24 cellular contexts compared by ENCODE assay signal in genomic region chr17:39175695-39176093, GRCh38. TPM values are rescaled to one million over a fixed set of nuclear protein-coding genes. Genes with fewer than 3 reads are reported as not detected.
DNase-seq lines count a peak whose midpoint lies in the region; ATAC-seq and TF ChIP-seq lines count a peak whose summit lies in the region.
"Had no signal": no experiment of that assay in that cellular context is flagged by ENCODE, and none has a peak within 500 bp of the region (broad histone marks: within the 10 kb centered on the region; RNA-seq: fewer than 3 reads in every experiment).

No MANE protein-coding gene starts in this region.

- H3K36me3 Mint-ChIP-seq in WTC11 (peaks cover 4% of the 10 kb centered on the region; the same call in 1 of the 2 replicates), natural killer cell (no peaks in the 10 kb centered on the region), MCF 10A (ENCODE audit: insufficient read depth, unreplicated experiment) (peaks cover 27% of the 10 kb centered on the region)
- H3K36me3 Mint-ChIP-seq: activated naive CD8-positive, alpha-beta T cell had no signal

- H3K27ac ChIP-seq in gastrocnemius medialis: peak overlapping the region; percentile 66 to 81 (median 72)
- H3K27ac ChIP-seq: body of pancreas, hepatocyte, ovary, SJSA1, tibial nerve had no signal

- DNase-seq in ELR (ENCODE audit: low read depth) (peak; percentile 46), NOMO-1 (lab: John Stamatoyannopoulos, UW; ENCODE audit: unreplicated experiment in 2 of 2) (peak; percentile 91 to 97), WTC11 (ENCODE audit: low spot score) (no peak), gastrocnemius medialis (peak in 1 of 2 donors; percentile 70), natural killer cell (no peak), left ventricle myocardium superior (no peak), MCF 10A (ENCODE audit: unreplicated experiment) (no peak), NCI-H69 (lab: John Stamatoyannopoulos, UW) (no peak)
- DNase-seq: activated CD8-positive, alpha-beta memory T cell treated with anti-CD3 and anti-CD28 coated beads for 24 hours; body of pancreas; mammary epithelial cell; naive thymus-derived CD4-positive, alpha-beta T cell; NCI-H1417 treated with DMSO at 0.1 percent for 48 hours; NCI-H524 treated with DMSO at 0.1 percent for 48 hours; ovary; T-helper 2 cell had no signal

- no peaks in the 10 kb centered on the region for H3K9me3 ChIP-seq in gastrocnemius medialis
- H3K9me3 ChIP-seq: body of pancreas, ovary, SJSA1, tibial nerve had no signal

- no TSS peak for BruUV-seq in MCF 10A (replicated peaks; lab: Mats Ljungman, UMichigan)

- CTCF ChIA-PET in WTC11 (lab: Charles Lee): interaction anchor here (0.6 to 4.2 kb wide), 34 partner anchors 9 to 373 kb away, joined by 3 to 284 read pairs (median 10); partner anchors contain the start of genes ARL5C, CACNB1, FBXO47 and LASP1NB
- CTCF ChIA-PET in MCF 10A (lab: Yijun Ruan, JAX): interaction anchor here (0.6 to 6.6 kb wide), 12 partner anchors 11 to 439 kb away, joined by 3 to 44 read pairs (median 4); partner anchors contain the start of genes ARL5C and STAC2

- POLR2A ChIA-PET in WTC11 (lab: Charles Lee) (interaction anchor here (0.5 to 2.1 kb wide), 2 partner anchors 10 to 24 kb away, joined by 4 to 21 read pairs; partner anchors contain the start of genes ARL5C and RPL19), MCF 10A (lab: Yijun Ruan, JAX) (no interaction called here)

- H3K27ac Mint-ChIP-seq in WTC11: 0 out of 2 replicates have a peak overlapping the region, but pooled peaks have one; percentile 32
- H3K27ac Mint-ChIP-seq in natural killer cell: no peak overlapping the region
- H3K27ac Mint-ChIP-seq in MCF 10A (ENCODE audit: low read depth, unreplicated experiment): no peak overlapping the region
- H3K27ac Mint-ChIP-seq: activated naive CD8-positive, alpha-beta T cell; stimulated activated naive CD8-positive, alpha-beta T cell treated with anti-CD3 and anti-CD28 coated beads, Interleukin-15, Interleukin-2, amounts not matched to agents 100 ng/mL and 50 ng/mL, for 24 hours had no signal

- intact Hi-C loops in gastrocnemius medialis (cut with DNase I; ENCODE audit: low total_unique reads) (loop anchor here (1.0 kb wide), 1 partner anchor 11 kb away; no protein-coding TSS in a partner anchor), natural killer cell (cut with micrococcal nuclease) (loop anchor here (1.0 kb wide), 2 partner anchors 106 to 192 kb away; no protein-coding TSS in a partner anchor), left ventricle myocardium superior (cut with micrococcal nuclease) (no loop called here), MCF 10A (cut with micrococcal nuclease) (no loop called here)

- TF ChIP-seq CTCF in WTC11 (IDR thresholded peaks at IDR 0.05) (no peak), gastrocnemius medialis (IDR thresholded peaks at IDR 0.05 in 4 of 5, conservative IDR thresholded peaks at IDR 0.05 in 1 of 5) (no peak), natural killer cell (IDR thresholded peaks at IDR 0.05) (no peak), MCF 10A (IDR thresholded peaks at IDR 0.05; ENCODE audit: unreplicated experiment) (no peak)

- H3K27me3 ChIP-seq in gastrocnemius medialis: no peaks in the 10 kb centered on the region
- H3K27me3 ChIP-seq: body of pancreas, hepatocyte, ovary, SJSA1, tibial nerve had no signal

- ATAC-seq in WTC11: no peak
- ATAC-seq in gastrocnemius medialis: peak; percentile 58 to 78
- no peak for ATAC-seq in natural killer cell
- no peak for ATAC-seq in left ventricle myocardium superior

- H3K9me3 Mint-ChIP-seq in WTC11: no peaks in the 10 kb centered on the region
- H3K9me3 Mint-ChIP-seq in natural killer cell: no peaks in the 10 kb centered on the region
- H3K9me3 Mint-ChIP-seq in MCF 10A (ENCODE audit: unreplicated experiment): no peaks in the 10 kb centered on the region
- H3K9me3 Mint-ChIP-seq: naive thymus-derived CD4-positive, alpha-beta T cell; stimulated activated naive CD8-positive, alpha-beta T cell treated with anti-CD3 and anti-CD28 coated beads, Interleukin-15, Interleukin-2, amounts not matched to agents 100 ng/mL and 50 ng/mL, for 24 hours had no signal

- peaks cover 0 to 40% of the 10 kb centered on the region in 2 donors for H3K36me3 ChIP-seq in gastrocnemius medialis
- H3K36me3 ChIP-seq: ovary had no signal

- H3K4me1 Mint-ChIP-seq in WTC11: peaks cover 41% of the 10 kb centered on the region
- H3K4me1 Mint-ChIP-seq in natural killer cell: peaks cover 0 to 15% of the 10 kb centered on the region in 2 donors
- peaks cover 6% of the 10 kb centered on the region for H3K4me1 Mint-ChIP-seq in MCF 10A (ENCODE audit: insufficient read depth, unreplicated experiment)

- H3K27me3 Mint-ChIP-seq in WTC11 (ENCODE audit: low read depth) (peaks cover 8% of the 10 kb centered on the region), natural killer cell (ENCODE audit: low read depth in 2 of 2) (no peaks in the 10 kb centered on the region), MCF 10A (ENCODE audit: insufficient read depth, unreplicated experiment) (no peaks in the 10 kb centered on the region)
- H3K27me3 Mint-ChIP-seq: activated naive CD8-positive, alpha-beta T cell; naive thymus-derived CD4-positive, alpha-beta T cell; stimulated activated naive CD8-positive, alpha-beta T cell treated with anti-CD3 and anti-CD28 coated beads, Interleukin-15, Interleukin-2, amounts not matched to agents 100 ng/mL and 50 ng/mL, for 24 hours had no signal

- H3K4me1 ChIP-seq in gastrocnemius medialis: peaks cover 12 to 26% of the 10 kb centered on the region in 2 donors

- H3K4me3 ChIP-seq in gastrocnemius medialis: no peak overlapping the region
- H3K4me3 ChIP-seq: body of pancreas, hepatocyte, ovary, SJSA1, tibial nerve had no signal

- no peak for TF ChIP-seq POLR2A in gastrocnemius medialis (IDR thresholded peaks at IDR 0.05)

- in situ Hi-C loops in gastrocnemius medialis (cut with MboI; ENCODE audit: low sequenced_read_pairs in 4 of 4): no loop called here

- H3K4me3 Mint-ChIP-seq in WTC11: no peak overlapping the region
- no peak overlapping the region for H3K4me3 Mint-ChIP-seq in natural killer cell
- no peak overlapping the region for H3K4me3 Mint-ChIP-seq in MCF 10A (ENCODE audit: unreplicated experiment)
- H3K4me3 Mint-ChIP-seq: activated naive CD8-positive, alpha-beta T cell; naive thymus-derived CD4-positive, alpha-beta T cell; stimulated activated naive CD8-positive, alpha-beta T cell treated with anti-CD3 and anti-CD28 coated beads, Interleukin-15, Interleukin-2, amounts not matched to agents 100 ng/mL and 50 ng/mL, for 24 hours had no signal

TF ChIP-seq in WTC11, 78 proteins besides CTCF, POLR2A, EP300 and RAD21:
- TF ChIP-seq E2F4 (CRISPR knock-in tag; IDR thresholded peaks at IDR 0.05; ENCODE audit: borderline replicate concordance, low read depth) (no peak), TEAD1 (CRISPR knock-in tag; IDR thresholded peaks at IDR 0.05) (no peak), ZNF423 (CRISPR knock-in tag; IDR thresholded peaks at IDR 0.05) (no peak), ZMAT4 (CRISPR knock-in tag; IDR thresholded peaks at IDR 0.05) (no peak), E2F1 (CRISPR knock-in tag; IDR thresholded peaks at IDR 0.05) (no peak)

RNA-seq across cellular contexts. Expression of gene ARL5C, which starts 9.7 kb away (rescaled TPM):
- not detected in 3 replicates for total RNA-seq in WTC11 (2021)
- under 1 TPM in 2 of 4 donors, not detected in 2; 0.20 to 0.22 TPM for total RNA-seq in gastrocnemius medialis
- total RNA-seq in natural killer cell: under 1 TPM in 1 of 3 donors, not detected in 2; 0.33 TPM
- total RNA-seq in left ventricle myocardium superior: not detected
- total RNA-seq in MCF 10A (2022): not detected in 2 replicates
- total RNA-seq: G401, hepatocyte, kidney, mammary epithelial cell, ovary, sciatic nerve, SJSA1, tibial nerve had no signal

RNA-seq across cellular contexts. Expression of gene CACNB1, which starts 21.8 kb away (rescaled TPM):
- 11.2 to 17.0 TPM (median 11.9 TPM) in 3 replicates for total RNA-seq in WTC11 (2021)
- total RNA-seq in gastrocnemius medialis: 100 to 1,000 TPM; 236 to 432 (median 340) TPM
- 10 to 100 TPM; 23.7 to 28.5 (median 28.1) TPM for total RNA-seq in natural killer cell
- 5.7 TPM for total RNA-seq in left ventricle myocardium superior
- 6.6 and 7.7 TPM in 2 replicates for total RNA-seq in MCF 10A (2022)

RNA-seq across cellular contexts. Expression of gene PLXDC1, which starts 24.3 kb away (rescaled TPM):
- total RNA-seq in WTC11 (2021) (4.1 to 5.4 TPM (median 4.1 TPM) in 3 replicates), gastrocnemius medialis (1 to 10 TPM in 3 of 4 donors, under 1 TPM in 1; 0.49 to 4.5 (median 2.4) TPM), natural killer cell (10 to 100 TPM in 2 of 3 donors, 1 to 10 TPM in 1; 5.7 to 53.6 (median 15.9) TPM), left ventricle myocardium superior (15.8 TPM), MCF 10A (2022) (0.22 and 0.61 TPM in 2 replicates)
- total RNA-seq: SJSA1 had no signal

RNA-seq across cellular contexts. Expression of gene RPL19, which starts 24.4 kb away (rescaled TPM):
- 1,970 to 2,019 TPM (median 2,012 TPM) in 3 replicates for total RNA-seq in WTC11 (2021)
- 1,000 to 10,000 TPM; 1,960 to 2,584 (median 2,358) TPM for total RNA-seq in gastrocnemius medialis
- total RNA-seq in natural killer cell: 1,000 to 10,000 TPM; 1,182 to 1,484 (median 1,482) TPM
- 992 TPM for total RNA-seq in left ventricle myocardium superior
- 3,055 and 3,511 TPM in 2 replicates for total RNA-seq in MCF 10A (2022)

RNA-seq across cellular contexts. Expression of gene STAC2, which starts 50.1 kb away (rescaled TPM):
- 3.9 to 4.2 TPM (median 4.0 TPM) in 3 replicates for total RNA-seq in WTC11 (2021)
- total RNA-seq in gastrocnemius medialis: not detected
- total RNA-seq in natural killer cell: not detected
- 0.62 TPM for total RNA-seq in left ventricle myocardium superior
- 0.47 and 1.2 TPM in 2 replicates for total RNA-seq in MCF 10A (2022)
- total RNA-seq: body of pancreas; hepatocyte; mammary epithelial cell; naive thymus-derived CD4-positive, alpha-beta T cell; SJSA1 had no signal

Comparison
In these comparisons a context has a peak if more than half of its experiments do, and no peak if none do; other contexts are left out.
1. DNase-seq: peak in ELR (single experiment) and NOMO-1 (2 of 2); none in WTC11 (single experiment), natural killer cell (single experiment), left ventricle myocardium superior (single experiment), MCF 10A (single experiment) and NCI-H69 (single experiment).
2. ATAC-seq: peak in gastrocnemius medialis (2 of 2); none in WTC11 (single experiment), natural killer cell (0 of 3) and left ventricle myocardium superior (single experiment).
3. RNA of gene CACNB1, which starts 21.8 kb away (total RNA-seq): 236 to 432 TPM in gastrocnemius medialis; 23.7 to 28.5 TPM in natural killer cell, 11.2 to 17.0 TPM in WTC11, 6.6 to 7.7 TPM in MCF 10A and 5.7 TPM in left ventricle myocardium superior (single experiment); every median in the first group is over 4 times any median in the second.
4. intact Hi-C loops: an anchor here in gastrocnemius medialis (1.0 kb wide) and natural killer cell (1.0 kb wide); none called in left ventricle myocardium superior and MCF 10A.